ENCODE assay signal across 31 cellular contexts in genomic region chr13:52929826-52930225, GRCh38.
"Had no signal": no experiment of that assay in that cellular context is flagged by ENCODE, and none has a peak within 500 bp of the region (broad histone marks: within the 10 kb centered on the region; RNA-seq: fewer than 3 reads in every experiment).

No MANE protein-coding gene starts in this region.

- FAIRE-seq: pancreas had no signal

- H3K9me3 ChIP-seq: neutrophil, pancreas, prostate gland, right atrium auricular region, right lobe of liver, sigmoid colon, spleen, suprapubic skin, testis, tibial artery, transverse colon, upper lobe of right lung, vagina had no signal

- H3K36me3 ChIP-seq: neutrophil, pancreas, prostate gland, right atrium auricular region, right lobe of liver, sigmoid colon, spleen, suprapubic skin, tibial artery, transverse colon, upper lobe of right lung, vagina had no signal

- ATAC-seq: naive thymus-derived CD8-positive, alpha-beta T cell; natural killer cell treated with Interleukin-12 subunit alpha and Interleukin-12 subunit beta and Interleukin-15 and Interleukin-18, amount 100 ng/mL, for 72 hours; pancreas; right lobe of liver; stimulated activated memory B cell treated with anti-CD40 and anti-IgM and Interleukin-4, amounts not matched to agents 10 μg/mL and 1 μg/mL and 100 μg/mL, for 72 hours; stimulated activated naive CD8-positive, alpha-beta T cell treated with anti-CD3 and anti-CD28 coated beads, Interleukin-15, amount 100 ng/mL, for 72 hours; stimulated activated naive CD8-positive, alpha-beta T cell treated with anti-CD3 and anti-CD28 coated beads, Interleukin-15, Interleukin-2, amounts not matched to agents 100 U/mL and 50 U/mL, for 24 hours; upper lobe of right lung had no signal

- H3K4me1 ChIP-seq: pancreas, prostate gland, right atrium auricular region, right lobe of liver, sigmoid colon, spleen, testis, transverse colon had no signal

- DNase-seq: naive B cell; naive thymus-derived CD8-positive, alpha-beta T cell; nephron progenitor cell; nucleus accumbens; pancreas; retina; right lobe of liver; sigmoid colon; spleen; stimulated activated CD4-positive, alpha-beta T cell treated with anti-CD3 and anti-CD28 coated beads, Interleukin-12 subunit alpha, Interleukin-12 subunit beta, amount 100 ng/mL, for 4 hours; stimulated activated CD4-positive, alpha-beta T cell treated with anti-CD3 and anti-CD28 coated beads, Interleukin-1b, Interleukin-23, amount 100 ng/mL, for 48 hours; stimulated activated CD4-positive, alpha-beta T cell treated with anti-CD3 and anti-CD28 coated beads, Interleukin-4, amount 100 ng/mL, for 1 hour; stimulated activated CD4-positive, alpha-beta T cell treated with anti-CD3 and anti-CD28 coated beads, Interleukin-4, amount 100 ng/mL, for 4 hours; stimulated activated CD8-positive, alpha-beta memory T cell treated with anti-CD3 and anti-CD28 coated beads, Interleukin-4, amount 100 ng/mL, for 48 hours; stimulated activated naive CD4-positive, alpha-beta T cell; stimulated activated naive CD8-positive, alpha-beta T cell treated with anti-CD3 and anti-CD28 coated beads, Interleukin-15, amount 100 ng/mL, for 72 hours; stimulated activated naive CD8-positive, alpha-beta T cell treated with anti-CD3 and anti-CD28 coated beads, Interleukin-15, Interleukin-2, amounts not matched to agents 100 U/mL and 50 U/mL, for 24 hours; substantia nigra; testis; tibial artery; transverse colon; upper lobe of right lung had no signal

- H3K4me3 ChIP-seq: pancreas, prostate gland, right atrium auricular region, right lobe of liver, sigmoid colon, skin epidermis, smooth muscle cell, spleen, suprapubic skin, testis, tibial artery, transverse colon, upper lobe of right lung, vagina had no signal

- H3K27ac ChIP-seq: neutrophil, pancreas, prostate gland, right atrium auricular region, right lobe of liver, sigmoid colon, skin epidermis, spleen, suprapubic skin, testis, tibial artery, transverse colon, upper lobe of right lung, vagina had no signal

- H3K27me3 ChIP-seq: pancreas, right atrium auricular region, right lobe of liver, sigmoid colon, suprapubic skin, testis, tibial artery, transverse colon, upper lobe of right lung, vagina had no signal

- H3K4me2 ChIP-seq: smooth muscle cell had no signal
